Comparison of ENCODE assay signal across 1 cellular context in the genomic region with DNA sequence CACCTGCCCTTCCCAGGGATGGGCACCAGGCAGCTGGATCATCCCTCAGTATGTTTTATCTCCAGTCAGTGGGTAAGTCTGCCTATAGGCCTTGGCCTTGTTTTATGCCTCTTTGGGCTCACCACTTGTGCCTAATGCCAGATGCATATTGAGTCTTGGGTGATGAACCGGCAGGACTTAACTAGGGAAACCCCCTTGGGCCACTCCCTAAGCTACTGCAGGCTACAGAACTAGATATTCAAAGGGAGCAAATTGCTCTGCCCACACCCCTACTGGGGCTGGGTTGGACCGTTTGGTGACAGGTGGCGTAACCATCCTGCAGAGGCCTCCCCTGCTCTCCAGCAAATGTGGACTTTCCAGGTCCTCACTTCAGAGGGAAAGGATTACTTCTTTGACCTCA.
TF ChIP-seq lines count a peak whose summit lies in the region.

No MANE protein-coding gene starts in this region.

TF ChIP-seq in SK-N-SH, 30 proteins besides CTCF, POLR2A, EP300 and RAD21 (continued from another document):
- TF ChIP-seq, protein P1, sequence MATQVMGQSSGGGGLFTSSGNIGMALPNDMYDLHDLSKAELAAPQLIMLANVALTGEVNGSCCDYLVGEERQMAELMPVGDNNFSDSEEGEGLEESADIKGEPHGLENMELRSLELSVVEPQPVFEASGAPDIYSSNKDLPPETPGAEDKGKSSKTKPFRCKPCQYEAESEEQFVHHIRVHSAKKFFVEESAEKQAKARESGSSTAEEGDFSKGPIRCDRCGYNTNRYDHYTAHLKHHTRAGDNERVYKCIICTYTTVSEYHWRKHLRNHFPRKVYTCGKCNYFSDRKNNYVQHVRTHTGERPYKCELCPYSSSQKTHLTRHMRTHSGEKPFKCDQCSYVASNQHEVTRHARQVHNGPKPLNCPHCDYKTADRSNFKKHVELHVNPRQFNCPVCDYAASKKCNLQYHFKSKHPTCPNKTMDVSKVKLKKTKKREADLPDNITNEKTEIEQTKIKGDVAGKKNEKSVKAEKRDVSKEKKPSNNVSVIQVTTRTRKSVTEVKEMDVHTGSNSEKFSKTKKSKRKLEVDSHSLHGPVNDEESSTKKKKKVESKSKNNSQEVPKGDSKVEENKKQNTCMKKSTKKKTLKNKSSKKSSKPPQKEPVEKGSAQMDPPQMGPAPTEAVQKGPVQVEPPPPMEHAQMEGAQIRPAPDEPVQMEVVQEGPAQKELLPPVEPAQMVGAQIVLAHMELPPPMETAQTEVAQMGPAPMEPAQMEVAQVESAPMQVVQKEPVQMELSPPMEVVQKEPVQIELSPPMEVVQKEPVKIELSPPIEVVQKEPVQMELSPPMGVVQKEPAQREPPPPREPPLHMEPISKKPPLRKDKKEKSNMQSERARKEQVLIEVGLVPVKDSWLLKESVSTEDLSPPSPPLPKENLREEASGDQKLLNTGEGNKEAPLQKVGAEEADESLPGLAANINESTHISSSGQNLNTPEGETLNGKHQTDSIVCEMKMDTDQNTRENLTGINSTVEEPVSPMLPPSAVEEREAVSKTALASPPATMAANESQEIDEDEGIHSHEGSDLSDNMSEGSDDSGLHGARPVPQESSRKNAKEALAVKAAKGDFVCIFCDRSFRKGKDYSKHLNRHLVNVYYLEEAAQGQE (IDR thresholded peaks at IDR 0.05; ENCODE audit: low read depth, low read length): no peak
- no peak for TF ChIP-seq NFIC (IDR thresholded peaks at IDR 0.05; ENCODE audit: borderline replicate concordance)
- TF ChIP-seq, protein P2, sequence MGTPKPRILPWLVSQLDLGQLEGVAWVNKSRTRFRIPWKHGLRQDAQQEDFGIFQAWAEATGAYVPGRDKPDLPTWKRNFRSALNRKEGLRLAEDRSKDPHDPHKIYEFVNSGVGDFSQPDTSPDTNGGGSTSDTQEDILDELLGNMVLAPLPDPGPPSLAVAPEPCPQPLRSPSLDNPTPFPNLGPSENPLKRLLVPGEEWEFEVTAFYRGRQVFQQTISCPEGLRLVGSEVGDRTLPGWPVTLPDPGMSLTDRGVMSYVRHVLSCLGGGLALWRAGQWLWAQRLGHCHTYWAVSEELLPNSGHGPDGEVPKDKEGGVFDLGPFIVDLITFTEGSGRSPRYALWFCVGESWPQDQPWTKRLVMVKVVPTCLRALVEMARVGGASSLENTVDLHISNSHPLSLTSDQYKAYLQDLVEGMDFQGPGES (IDR thresholded peaks at IDR 0.05; ENCODE audit: low read depth, low read length): no peak
- TF ChIP-seq FOXM1 (IDR thresholded peaks at IDR 0.05; ENCODE audit: low read depth): no peak
- TF ChIP-seq FOXJ3 (CRISPR knock-in tag; IDR thresholded peaks at IDR 0.05): no peak
- TF ChIP-seq, protein P3, sequence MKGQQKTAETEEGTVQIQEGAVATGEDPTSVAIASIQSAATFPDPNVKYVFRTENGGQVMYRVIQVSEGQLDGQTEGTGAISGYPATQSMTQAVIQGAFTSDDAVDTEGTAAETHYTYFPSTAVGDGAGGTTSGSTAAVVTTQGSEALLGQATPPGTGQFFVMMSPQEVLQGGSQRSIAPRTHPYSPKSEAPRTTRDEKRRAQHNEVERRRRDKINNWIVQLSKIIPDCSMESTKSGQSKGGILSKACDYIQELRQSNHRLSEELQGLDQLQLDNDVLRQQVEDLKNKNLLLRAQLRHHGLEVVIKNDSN (IDR thresholded peaks at IDR 0.05; ENCODE audit: borderline replicate concordance, low read depth): no peak
- no peak for TF ChIP-seq SIN3A (IDR thresholded peaks at IDR 0.05; ENCODE audit: borderline replicate concordance, low read depth, low read length)
- no peak for TF ChIP-seq FOSL2 (IDR thresholded peaks at IDR 0.05; ENCODE audit: borderline replicate concordance, low read depth)
- TF ChIP-seq TEAD4 (IDR thresholded peaks at IDR 0.05; ENCODE audit: borderline replicate concordance, insufficient read depth): no peak
- TF ChIP-seq GABPA (IDR thresholded peaks at IDR 0.05; ENCODE audit: low read depth): no peak
- no peak for TF ChIP-seq RXRA (IDR thresholded peaks at IDR 0.05; ENCODE audit: borderline replicate concordance, low read depth)
- TF ChIP-seq YY1 (IDR thresholded peaks at IDR 0.05; ENCODE audit: low read depth): no peak
